ENCODE assay signal across 1 cellular context in the genomic region with DNA sequence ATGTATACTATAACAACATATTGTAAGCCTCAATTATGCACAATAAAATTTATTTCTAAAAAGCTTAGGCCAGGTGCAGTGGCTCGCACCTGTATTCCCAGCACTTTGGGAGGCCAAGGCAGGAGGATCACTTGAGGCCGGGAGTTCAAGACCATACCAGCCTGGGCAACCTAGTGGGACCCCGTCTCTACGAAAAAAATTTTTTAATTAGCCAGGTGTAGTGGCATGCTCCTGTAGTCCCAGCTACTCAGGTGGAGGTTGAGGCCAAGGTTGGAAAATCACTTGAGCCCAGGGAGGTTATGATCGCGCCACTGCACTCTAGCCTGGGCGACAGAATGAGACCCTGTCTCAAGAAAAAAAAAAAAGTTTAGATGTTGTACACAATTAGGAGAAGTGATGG.
TF ChIP-seq lines count a peak whose summit lies in the region.

No MANE protein-coding gene starts in this region.

TF ChIP-seq in endothelial cell of umbilical vein, 7 proteins besides CTCF, POLR2A, EP300 and RAD21 (continued from another document):
- TF ChIP-seq POLR2AphosphoS5 (IDR thresholded peaks at IDR 0.05; ENCODE audit: insufficient read depth, low read depth, low read length): no peak
- no peak for TF ChIP-seq GATA2 (IDR thresholded peaks at IDR 0.05; ENCODE audit: insufficient read depth, insufficient read length, low read depth, low read length)
- TF ChIP-seq, protein P1, sequence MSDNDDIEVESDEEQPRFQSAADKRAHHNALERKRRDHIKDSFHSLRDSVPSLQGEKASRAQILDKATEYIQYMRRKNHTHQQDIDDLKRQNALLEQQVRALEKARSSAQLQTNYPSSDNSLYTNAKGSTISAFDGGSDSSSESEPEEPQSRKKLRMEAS (IDR thresholded peaks at IDR 0.05; ENCODE audit: insufficient read depth, insufficient read length): no peak
